ENCODE assay signal across 1 cellular context in genomic region chr1:45490623-45491463, GRCh38.
TF ChIP-seq lines count a peak whose summit lies in the region.

TESK2 (minus strand) TSS chr1:45491163; CDS start chr1:45457785, 33,378 bp downstream.

TF ChIP-seq in HepG2, 621 proteins besides CTCF, POLR2A, EP300 and RAD21 (continued from another document and continues in another):
- peak; percentile 68; the same call in 1 of the 2 replicates for TF ChIP-seq SMAD1 (CRISPR knock-in tag; IDR thresholded peaks at IDR 0.05; ENCODE audit: borderline replicate concordance, low read depth)
- no peak for TF ChIP-seq ONECUT2 (CRISPR knock-in tag; IDR thresholded peaks at IDR 0.05)
- no peak for TF ChIP-seq ZNF337 (CRISPR knock-in tag; IDR thresholded peaks at IDR 0.05; ENCODE audit: borderline replicate concordance, low read depth)
- TF ChIP-seq KMT2B (CRISPR knock-in tag; IDR thresholded peaks at IDR 0.05), result peak; percentile 51; the same call in 1 of the 2 replicates
- no peak for TF ChIP-seq ZXDC (CRISPR knock-in tag; IDR thresholded peaks at IDR 0.05)
- no peak for TF ChIP-seq ATF5 (CRISPR knock-in tag; IDR thresholded peaks at IDR 0.05; ENCODE audit: low read depth)
- TF ChIP-seq ELF1 (CRISPR knock-in tag; IDR thresholded peaks at IDR 0.05), result peak; percentile 81
- no peak for TF ChIP-seq STAT5B (CRISPR knock-in tag; IDR thresholded peaks at IDR 0.05)
- peak; percentile 61; the same call in 1 of the 2 replicates for TF ChIP-seq HDAC1 (CRISPR knock-in tag; IDR thresholded peaks at IDR 0.05)
- TF ChIP-seq ZNF468 (CRISPR knock-in tag; IDR thresholded peaks at IDR 0.05), result no peak
- TF ChIP-seq ZNF138 (CRISPR knock-in tag; IDR thresholded peaks at IDR 0.05; ENCODE audit: low read depth), result no peak
- peak; percentile 89 for TF ChIP-seq FOXK2 (IDR thresholded peaks at IDR 0.05)
- peak; percentile 31; the same call in 1 of the 2 replicates for TF ChIP-seq SNAPC5 (CRISPR knock-in tag; IDR thresholded peaks at IDR 0.05; ENCODE audit: borderline replicate concordance)
- peak; percentile 76; the same call in 1 of the 2 replicates for TF ChIP-seq RXRA (CRISPR knock-in tag; IDR thresholded peaks at IDR 0.05)
- 0 out of 2 replicates have a peak, but pooled peaks have one; percentile 62 for TF ChIP-seq ZNF350 (CRISPR knock-in tag; IDR thresholded peaks at IDR 0.05; ENCODE audit: borderline replicate concordance, low read depth)
- no peak for TF ChIP-seq NONO (IDR thresholded peaks at IDR 0.05)
- peak; percentile 74; the same call in 1 of the 2 replicates for TF ChIP-seq NONO (CRISPR knock-in tag; conservative IDR thresholded peaks at IDR 0.05)
- no peak for TF ChIP-seq NKX3-1 (CRISPR knock-in tag; IDR thresholded peaks at IDR 0.05)
- no peak; the same call in 1 of the 2 replicates for TF ChIP-seq ZNF274 (CRISPR knock-in tag; IDR thresholded peaks at IDR 0.05)
- TF ChIP-seq CENPBD1 (CRISPR knock-in tag; IDR thresholded peaks at IDR 0.05; ENCODE audit: borderline replicate concordance, low read depth), result peak; percentile 75; the same call in 1 of the 2 replicates
- peak; percentile 43; the same call in 1 of the 2 replicates for TF ChIP-seq PAXIP1 (CRISPR knock-in tag; conservative IDR thresholded peaks at IDR 0.05)
- no peak for TF ChIP-seq JUND (CRISPR knock-in tag; IDR thresholded peaks at IDR 0.05)
- peak; percentile 61; the same call in 1 of the 2 replicates for TF ChIP-seq ZNF256 (CRISPR knock-in tag; conservative IDR thresholded peaks at IDR 0.05)
- no peak for TF ChIP-seq KAT2B (IDR thresholded peaks at IDR 0.05; ENCODE audit: borderline replicate concordance, low read depth, low read length)
- TF ChIP-seq KLF12 (CRISPR knock-in tag; IDR thresholded peaks at IDR 0.05; ENCODE audit: borderline replicate concordance), result no peak; the same call in 1 of the 2 replicates
- TF ChIP-seq MED8 (CRISPR knock-in tag; IDR thresholded peaks at IDR 0.05; ENCODE audit: insufficient replicate concordance), result no peak
- TF ChIP-seq SNAPC4 (CRISPR knock-in tag; IDR thresholded peaks at IDR 0.05), result no peak
- TF ChIP-seq NFE2L1 (CRISPR knock-in tag; IDR thresholded peaks at IDR 0.05; ENCODE audit: borderline replicate concordance), result no peak
- peak; percentile 74 for TF ChIP-seq AGO1 (IDR thresholded peaks at IDR 0.05; ENCODE audit: low read depth, low read length, poor library complexity, severe bottlenecking)
- peak; percentile 87 for TF ChIP-seq POLR2G (IDR thresholded peaks at IDR 0.05; ENCODE audit: low read depth, low read length)
- TF ChIP-seq ZNF3 (CRISPR knock-in tag; IDR thresholded peaks at IDR 0.05), result no peak
- no peak for TF ChIP-seq HOXA3 (CRISPR knock-in tag; IDR thresholded peaks at IDR 0.05)
- TF ChIP-seq ZNF768 (CRISPR knock-in tag; IDR thresholded peaks at IDR 0.05), result peak; percentile 62
- TF ChIP-seq NFIC (IDR thresholded peaks at IDR 0.05; ENCODE audit: low read length), result no peak
- TF ChIP-seq ZSCAN31 (CRISPR knock-in tag; IDR thresholded peaks at IDR 0.05; ENCODE audit: low read depth), result peak; percentile 90
- 0 out of 2 replicates have a peak, but pooled peaks have one; percentile 35 for TF ChIP-seq ARHGAP35 (CRISPR knock-in tag; IDR thresholded peaks at IDR 0.05; ENCODE audit: borderline replicate concordance)
- no peak for TF ChIP-seq REXO4 (CRISPR knock-in tag; IDR thresholded peaks at IDR 0.05; ENCODE audit: borderline replicate concordance)
- peak; percentile 51; the same call in 1 of the 2 replicates for TF ChIP-seq RFX5 (IDR thresholded peaks at IDR 0.05; ENCODE audit: low read depth, low read length)
- TF ChIP-seq ZNF609 (CRISPR knock-in tag; IDR thresholded peaks at IDR 0.05; ENCODE audit: borderline replicate concordance), result no peak
- no peak for TF ChIP-seq NCOA5 (CRISPR knock-in tag; IDR thresholded peaks at IDR 0.05)
- TF ChIP-seq ZNF264 (CRISPR knock-in tag; IDR thresholded peaks at IDR 0.05), result no peak
- TF ChIP-seq PAWR (CRISPR knock-in tag; IDR thresholded peaks at IDR 0.05; ENCODE audit: borderline replicate concordance), result no peak
- TF ChIP-seq MIER3 (CRISPR knock-in tag; IDR thresholded peaks at IDR 0.05; ENCODE audit: borderline replicate concordance), result peak; percentile 66; the same call in 1 of the 2 replicates
- TF ChIP-seq SOX5 (CRISPR knock-in tag; IDR thresholded peaks at IDR 0.05; ENCODE audit: borderline replicate concordance), result peak; percentile 35; the same call in 1 of the 2 replicates
- TF ChIP-seq CBFB (CRISPR knock-in tag; IDR thresholded peaks at IDR 0.05), result 0 out of 2 replicates have a peak, but pooled peaks have one; percentile 21
- TF ChIP-seq TEF (CRISPR knock-in tag; IDR thresholded peaks at IDR 0.05), result 0 out of 2 replicates have a peak, but pooled peaks have one; percentile 33
